ENCODE assay signal across 1 cellular context in the genomic region with DNA sequence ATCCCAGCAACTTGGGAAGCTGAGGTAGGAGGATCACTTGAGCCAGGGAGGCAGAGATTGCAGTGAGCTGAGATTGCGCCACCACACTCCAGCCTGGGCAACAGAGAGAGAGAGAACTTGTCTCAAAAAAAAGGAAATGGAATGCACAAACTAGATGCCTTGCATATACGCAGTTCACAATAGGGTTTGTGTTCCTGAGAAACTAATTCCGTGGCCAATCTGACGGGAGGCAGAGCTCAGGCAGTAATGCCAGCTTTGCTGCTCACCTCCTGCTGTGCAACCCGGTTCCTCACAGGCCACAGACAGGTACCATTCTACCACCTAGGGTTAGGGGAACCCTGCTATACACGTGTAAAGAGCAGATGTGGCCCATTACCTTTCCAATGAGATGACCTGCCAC.
TF ChIP-seq lines count a peak whose summit lies in the region.

No MANE protein-coding gene starts in this region.

TF ChIP-seq in HCT116, 20 proteins besides CTCF, POLR2A, EP300 and RAD21 (continued from another document):
- TF ChIP-seq REST (IDR thresholded peaks at IDR 0.05; ENCODE audit: low read depth) (no peak), CBX3 (IDR thresholded peaks at IDR 0.05; ENCODE audit: low read depth) (no peak), ZBTB33 (IDR thresholded peaks at IDR 0.05; ENCODE audit: extremely low read depth, insufficient replicate concordance, low read length) (no peak), TCF7L2 (IDR thresholded peaks at IDR 0.05; ENCODE audit: borderline replicate concordance, extremely low read depth, insufficient read depth, insufficient read length) (no peak), POLR2AphosphoS5 (IDR thresholded peaks at IDR 0.05; ENCODE audit: low read depth, low read length) (no peak), ZFX (IDR thresholded peaks at IDR 0.05) (no peak)
